8 cellular contexts compared by ENCODE assay signal in the genomic region with DNA sequence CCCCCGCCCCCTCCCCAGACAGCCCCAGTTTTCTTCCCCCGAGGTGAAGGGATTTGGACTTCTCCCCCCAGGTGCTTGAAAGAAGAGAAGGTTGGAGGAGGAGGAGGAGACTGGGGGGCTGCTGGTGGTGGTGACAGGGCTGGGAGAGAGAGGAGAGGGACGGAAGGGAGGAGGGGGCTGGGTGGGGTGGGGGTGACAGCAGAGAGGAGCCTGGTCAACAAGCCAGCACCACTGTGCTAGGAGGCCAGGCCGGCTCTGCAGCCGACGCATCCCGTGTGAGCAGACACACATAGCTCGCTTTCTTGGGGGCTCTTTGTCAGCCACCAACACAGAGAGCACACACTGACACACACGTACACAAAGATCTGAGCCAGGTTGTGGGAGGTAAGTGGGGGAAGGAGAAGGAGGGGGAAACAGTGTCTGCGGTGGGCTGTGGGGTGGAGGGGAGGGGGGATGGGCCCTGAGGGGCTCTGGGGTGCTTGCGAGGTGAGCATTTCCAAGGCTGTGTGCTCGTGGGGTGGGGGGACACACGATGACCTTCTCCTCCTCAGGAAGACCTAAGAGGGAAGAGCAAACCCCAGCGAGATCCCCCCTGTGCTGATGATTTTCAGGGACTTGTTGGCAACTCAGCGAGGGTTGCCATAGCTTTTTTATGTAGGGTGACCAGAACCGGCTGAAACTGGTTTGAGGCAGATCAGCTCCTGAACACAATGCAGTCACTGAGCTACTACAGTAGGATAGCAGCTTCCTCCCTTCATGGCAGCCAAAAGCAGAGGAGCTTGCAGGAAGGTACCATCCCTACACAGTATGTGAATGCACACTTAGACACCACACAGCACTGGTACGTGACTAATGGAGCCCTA. TPM values are rescaled to one million over a fixed set of nuclear protein-coding genes. Genes with fewer than 3 reads are reported as not detected.
DNase-seq lines count a peak whose midpoint lies in the region; ATAC-seq, FAIRE-seq and TF ChIP-seq lines count a peak whose summit lies in the region.

A gene with protein sequence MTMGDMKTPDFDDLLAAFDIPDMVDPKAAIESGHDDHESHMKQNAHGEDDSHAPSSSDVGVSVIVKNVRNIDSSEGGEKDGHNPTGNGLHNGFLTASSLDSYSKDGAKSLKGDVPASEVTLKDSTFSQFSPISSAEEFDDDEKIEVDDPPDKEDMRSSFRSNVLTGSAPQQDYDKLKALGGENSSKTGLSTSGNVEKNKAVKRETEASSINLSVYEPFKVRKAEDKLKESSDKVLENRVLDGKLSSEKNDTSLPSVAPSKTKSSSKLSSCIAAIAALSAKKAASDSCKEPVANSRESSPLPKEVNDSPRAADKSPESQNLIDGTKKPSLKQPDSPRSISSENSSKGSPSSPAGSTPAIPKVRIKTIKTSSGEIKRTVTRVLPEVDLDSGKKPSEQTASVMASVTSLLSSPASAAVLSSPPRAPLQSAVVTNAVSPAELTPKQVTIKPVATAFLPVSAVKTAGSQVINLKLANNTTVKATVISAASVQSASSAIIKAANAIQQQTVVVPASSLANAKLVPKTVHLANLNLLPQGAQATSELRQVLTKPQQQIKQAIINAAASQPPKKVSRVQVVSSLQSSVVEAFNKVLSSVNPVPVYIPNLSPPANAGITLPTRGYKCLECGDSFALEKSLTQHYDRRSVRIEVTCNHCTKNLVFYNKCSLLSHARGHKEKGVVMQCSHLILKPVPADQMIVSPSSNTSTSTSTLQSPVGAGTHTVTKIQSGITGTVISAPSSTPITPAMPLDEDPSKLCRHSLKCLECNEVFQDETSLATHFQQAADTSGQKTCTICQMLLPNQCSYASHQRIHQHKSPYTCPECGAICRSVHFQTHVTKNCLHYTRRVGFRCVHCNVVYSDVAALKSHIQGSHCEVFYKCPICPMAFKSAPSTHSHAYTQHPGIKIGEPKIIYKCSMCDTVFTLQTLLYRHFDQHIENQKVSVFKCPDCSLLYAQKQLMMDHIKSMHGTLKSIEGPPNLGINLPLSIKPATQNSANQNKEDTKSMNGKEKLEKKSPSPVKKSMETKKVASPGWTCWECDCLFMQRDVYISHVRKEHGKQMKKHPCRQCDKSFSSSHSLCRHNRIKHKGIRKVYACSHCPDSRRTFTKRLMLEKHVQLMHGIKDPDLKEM (N-terminal part only) (plus strand): TSS at position 732 of the 863 bp plus-strand sequence. CDS start 53,411 bp downstream, outside the sequence.

- H3K9ac ChIP-seq in GM12878 (ENCODE audit: control insufficient read depth, insufficient read depth, low read length): no peak within 1 kb of the TSS

- SMC1A ChIA-PET in GM12878 (lab: Charles Lee; ENCODE audit: uncharacterized antibody, unreplicated experiment): interaction anchor here (1.0 kb wide), 1 partner anchor 9 kb away, joined by 3 read pairs; no protein-coding TSS in a partner anchor

- WGBS in GM12878 (ENCODE audit: insufficient coverage, insufficient replicate concordance, low lambda C conversion rate, missing lambda C conversion rate): 66% methylated on average over 13 of the region's 17 CpGs
- 13% methylated on average over 17 of the region's 17 CpGs for WGBS in prostate gland

- peak; percentile 32 for DNase-seq in activated T-cell treated with anti-CD3 and anti-CD28 coated beads, Interleukin-2, amount 50 U/mL, for 24 hours
- no peak for DNase-seq in activated T-cell treated with anti-CD3 and anti-CD28 coated beads, Interleukin-2, amount 50 U/mL, for 1 hour
- peak; percentile 47 for DNase-seq in NCI-H446 treated with DMSO at 0.1 percent for 48 hours (lab: John Stamatoyannopoulos, UW)
- DNase-seq in GM12878 (ENCODE audit: low read depth, low spot score): no peak
- DNase-seq in hippocampal formation (lab: John Stamatoyannopoulos, UW): peak; percentile 67 to 85
- DNase-seq in prostate gland (ENCODE audit: low spot score): peak; percentile 63

- peak; percentile 23 for FAIRE-seq in GM12878 (lab: Jason Lieb, UNC)

- H3K27me3 Mint-ChIP-seq in activated T-cell treated with anti-CD3 and anti-CD28 coated beads, Interleukin-2, amount 50 U/mL, for 24 hours: peaks cover 78% of the 10 kb centered on the region

- no TSS peak for BruUV-seq in GM12878 (replicated peaks; lab: Mats Ljungman, UMichigan)

- RAD21 ChIA-PET in GM12878 (lab: Charles Lee; ENCODE audit: unreplicated experiment): no interaction called here

- in situ Hi-C loops in GM12878 (cut with MboI): no loop called here

- no peaks in the 10 kb centered on the region for H3K9me3 Mint-ChIP-seq in activated T-cell treated with anti-CD3 and anti-CD28 coated beads, Interleukin-2, amount 50 U/mL, for 24 hours

- H3K79me2 ChIP-seq in GM12878 (ENCODE audit: control insufficient read depth, insufficient read depth, low read length): no peaks in the 10 kb centered on the region; the same call in 1 of the 2 replicates

- peak within 1 kb of the TSS; percentile 68 for H3K4me2 ChIP-seq in GM12878 (ENCODE audit: control insufficient read depth, insufficient read depth)

- peak within 1 kb of the TSS; percentile 44 for H3K4me3 Mint-ChIP-seq in activated T-cell treated with anti-CD3 and anti-CD28 coated beads, Interleukin-2, amount 50 U/mL, for 24 hours

- POLR2A ChIA-PET in GM12878 (lab: Charles Lee): no interaction called here

- H2AFZ ChIP-seq in GM12878 (ENCODE audit: control insufficient read depth, low read depth, low read length): peak within 1 kb of the TSS; percentile 60

- H3K4me3 ChIP-seq in GM12878: peak within 1 kb of the TSS; percentile 68; the same call in 1 of the 2 replicates
- peak within 1 kb of the TSS; percentile 31 to 55 for H3K4me3 ChIP-seq in prostate gland

- intact Hi-C loops in GM12878 (cut with micrococcal nuclease; ENCODE audit: unreplicated experiment): no loop called here
- intact Hi-C loops in prostate gland (cut with DNase I): loop anchor here (2.0 to 5.0 kb wide), 4 partner anchors 48 to 190 kb away; no protein-coding TSS in a partner anchor

- peaks cover 2% of the 10 kb centered on the region; the same call in 1 of the 3 replicates for H3K9me3 ChIP-seq in GM12878 (replicated peaks; ENCODE audit: control insufficient read depth, insufficient read depth, low read length)
- H3K9me3 ChIP-seq in prostate gland: no peaks in the 10 kb centered on the region

- TF ChIP-seq CTCF in GM12878 (IDR thresholded peaks at IDR 0.05 in 2 of 3, conservative IDR thresholded peaks at IDR 0.05 in 1 of 3; ENCODE audit: control insufficient read depth in 2 of 3, extremely low read depth in 1 of 3, insufficient read depth in 1 of 3, low read depth in 3 of 3, low read length in 3 of 3) (no peak), prostate gland (IDR thresholded peaks at IDR 0.05) (no peak)

- H3K27ac Mint-ChIP-seq in activated T-cell treated with anti-CD3 and anti-CD28 coated beads, Interleukin-2, amount 50 U/mL, for 24 hours: no peak within 1 kb of the TSS

- H3K4me1 Mint-ChIP-seq in activated T-cell treated with anti-CD3 and anti-CD28 coated beads, Interleukin-2, amount 50 U/mL, for 24 hours (ENCODE audit: low read depth): peaks cover 7% of the 10 kb centered on the region

- peak; percentile 62 for ATAC-seq in GM12878
- no peak for ATAC-seq in GM18502 (IDR thresholded peaks at IDR 0.05; ENCODE audit: poor library complexity, unreplicated experiment)
- no peak for ATAC-seq in HG03135 (IDR thresholded peaks at IDR 0.05; ENCODE audit: unreplicated experiment)

- H3K27ac ChIP-seq in GM12878 (ENCODE audit: control insufficient read depth, insufficient read depth) (no peak within 1 kb of the TSS), prostate gland (peak within 1 kb of the TSS; percentile 98 to 100)

- peaks cover 2% of the 10 kb centered on the region for H3K36me3 Mint-ChIP-seq in activated T-cell treated with anti-CD3 and anti-CD28 coated beads, Interleukin-2, amount 50 U/mL, for 24 hours (ENCODE audit: low read depth)

- TF ChIP-seq POLR2A in GM12878 (IDR thresholded peaks at IDR 0.05; ENCODE audit: low read depth, low read length) (no peak), prostate gland (IDR thresholded peaks at IDR 0.05) (no peak)

- H3K36me3 ChIP-seq in GM12878 (ENCODE audit: control insufficient read depth in 2 of 2, insufficient read depth in 2 of 2, low read length in 1 of 2) (no peaks in the 10 kb centered on the region), prostate gland (no peaks in the 10 kb centered on the region)

- H4K20me1 ChIP-seq in GM12878 (ENCODE audit: control insufficient read depth, insufficient read depth): no peaks in the 10 kb centered on the region

- no peaks in the 10 kb centered on the region for H3K4me1 ChIP-seq in GM12878 (ENCODE audit: control insufficient read depth, insufficient read depth, low read length)
- H3K4me1 ChIP-seq in prostate gland (replicated peaks): peaks cover 12% of the 10 kb centered on the region

- CTCF ChIA-PET in GM12878 (lab: Yijun Ruan, JAX): no interaction called here

- H3K27me3 ChIP-seq in GM12878 (replicated peaks in 1 of 2; ENCODE audit: control insufficient read depth in 2 of 2, insufficient read depth in 2 of 2, low read length in 1 of 2) (peaks cover 0 to 2% of the 10 kb centered on the region in 2 experiments), prostate gland (replicated peaks; ENCODE audit: insufficient read depth) (no peaks in the 10 kb centered on the region)

- TF ChIP-seq EP300 in GM12878 (IDR thresholded peaks at IDR 0.05; ENCODE audit: borderline replicate concordance in 1 of 2, control insufficient read depth in 1 of 2, low read depth in 2 of 2, low read length in 2 of 2): no peak

- TF ChIP-seq RAD21 in GM12878 (IDR thresholded peaks at IDR 0.05; ENCODE audit: insufficient read depth, low read depth, low read length): no peak

TF ChIP-seq in GM12878, 131 proteins besides CTCF, POLR2A, EP300 and RAD21 (continues in another document):
- no peak for TF ChIP-seq STAT1 (conservative IDR thresholded peaks at IDR 0.05)

RNA-seq across cellular contexts. Expression of the gene that starts here (rescaled TPM):
- 14.2 and 16.9 TPM in 2 replicates for total RNA-seq in GM12878 (2013; cell fraction: nucleolus; rRNA removed)
- total RNA-seq in GM12878 (2014; rRNA removed): 0.90 and 2.1 TPM in 2 replicates
- 1.6 and 2.3 TPM in 2 replicates for total RNA-seq in GM12878 (2014; rRNA removed; fragmentation: Illumina TruSeq; extraction: Trizol)
- total RNA-seq in GM12878 (2021): 1.4 and 1.9 TPM in 2 replicates
- 1.4 TPM for polyA plus RNA-seq in GM12878 (2011; ENCODE audit: low read depth)
- polyA plus RNA-seq in GM12878 (2011; rRNA removed): 2.1 and 2.3 TPM in 2 replicates
- polyA plus RNA-seq in GM12878 (2011; cell fraction: cytosol; rRNA removed): 3.0 and 3.8 TPM in 2 replicates
- polyA plus RNA-seq in GM12878 (2011; cell fraction: nucleus; rRNA removed): 1.5 and 1.7 TPM in 2 replicates
- 1.8 and 2.1 TPM in 2 replicates for polyA plus RNA-seq in GM12878 (2012)
- 3.4 and 4.2 TPM in 2 replicates for polyA plus RNA-seq in GM12878 (2014; fragmentation: Illumina TruSeq; extraction: Trizol)
- polyA plus RNA-seq in GM12878 (2014; fragmentation: Nextera tagmentation; extraction: Ambion mirVana): 1 to 10 TPM in 1 of 2 experiments, under 1 TPM in 1; 0.44 to 1.3 TPM
- 1.6 and 1.9 TPM in 2 replicates for polyA plus RNA-seq in GM12878 (2014; rRNA removed)
- polyA plus RNA-seq in GM12878 (2016; fragmentation: Nextera tagmentation; extraction: Ambion mirVana): under 1 TPM; 0.63 to 0.84 TPM
- 4.6 and 5.0 TPM in 2 replicates for polyA minus RNA-seq in GM12878 (2011; rRNA and poly(A)+ RNA removed)
- 0.73 and 1.9 TPM in 2 replicates for polyA minus RNA-seq in GM12878 (2011; cell fraction: cytosol; rRNA and poly(A)+ RNA removed)
- polyA minus RNA-seq in GM12878 (2011; cell fraction: nucleus; rRNA and poly(A)+ RNA removed): 0.77 and 0.85 TPM in 2 replicates
- total RNA-seq in prostate gland: 100 to 1,000 TPM; 231 to 299 TPM

Comparison
In these comparisons a context has a peak if more than half of its experiments do, and no peak if none do; other contexts are left out.
1. RNA of the gene that starts here (total RNA-seq): 231 to 299 TPM in prostate gland; 0.90 to 16.9 TPM in GM12878; every median in the first group is over 10 times any median in the second.
2. DNase-seq: peak in activated T-cell treated with anti-CD3 and anti-CD28 coated beads, Interleukin-2, amount 50 U/mL, for 24 hours (single experiment), NCI-H446 treated with DMSO at 0.1 percent for 48 hours (single experiment), hippocampal formation (2 of 2) and prostate gland (single experiment); none in activated T-cell treated with anti-CD3 and anti-CD28 coated beads, Interleukin-2, amount 50 U/mL, for 1 hour (single experiment) and GM12878 (single experiment).